In the genomic region with DNA sequence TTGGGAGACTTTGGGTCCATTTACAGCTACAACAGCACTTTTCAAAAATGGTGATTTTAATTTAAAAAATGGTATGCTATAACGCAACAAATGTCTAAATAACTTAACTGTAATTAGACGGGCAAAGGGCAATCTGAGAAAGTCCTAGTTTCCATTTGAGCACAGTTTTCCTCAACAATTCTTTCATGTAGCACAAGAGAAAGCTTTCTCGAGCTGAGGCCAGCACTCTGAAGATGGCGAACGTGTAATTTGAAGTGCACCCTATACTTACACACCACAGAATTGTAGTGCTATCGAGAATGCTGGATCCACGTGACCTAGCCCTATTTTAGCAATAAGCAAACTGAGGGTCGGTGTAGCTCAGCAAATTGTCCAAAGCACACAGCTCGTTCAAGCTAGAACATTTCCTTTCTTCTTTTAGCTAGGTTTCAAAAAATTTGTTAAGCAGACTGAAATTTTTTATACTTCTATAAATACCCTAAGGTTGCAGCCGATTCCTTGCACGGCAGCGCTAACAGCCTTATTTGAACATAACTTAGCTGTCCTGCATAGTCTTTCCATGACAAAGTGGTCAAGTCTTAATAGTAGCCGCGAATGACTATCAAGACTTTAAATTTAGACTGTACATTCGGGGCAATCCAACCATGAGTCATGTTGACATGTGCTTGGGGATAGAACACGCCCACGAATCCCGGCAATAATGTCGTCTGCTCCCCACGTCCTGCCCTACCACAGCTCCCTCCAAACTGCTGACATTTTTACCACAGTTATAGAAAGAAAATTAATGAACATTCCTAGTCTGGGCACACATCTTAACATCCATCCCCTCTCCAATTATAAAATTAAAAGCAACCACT, we compare ENCODE assay signal across 1 cellular context.
TF ChIP-seq lines count a peak whose summit lies in the region.

No MANE protein-coding gene starts in this region.

TF ChIP-seq in K562, 482 proteins besides CTCF, POLR2A, EP300 and RAD21 (continued from another document and continues in another):
- TF ChIP-seq, protein P1, sequence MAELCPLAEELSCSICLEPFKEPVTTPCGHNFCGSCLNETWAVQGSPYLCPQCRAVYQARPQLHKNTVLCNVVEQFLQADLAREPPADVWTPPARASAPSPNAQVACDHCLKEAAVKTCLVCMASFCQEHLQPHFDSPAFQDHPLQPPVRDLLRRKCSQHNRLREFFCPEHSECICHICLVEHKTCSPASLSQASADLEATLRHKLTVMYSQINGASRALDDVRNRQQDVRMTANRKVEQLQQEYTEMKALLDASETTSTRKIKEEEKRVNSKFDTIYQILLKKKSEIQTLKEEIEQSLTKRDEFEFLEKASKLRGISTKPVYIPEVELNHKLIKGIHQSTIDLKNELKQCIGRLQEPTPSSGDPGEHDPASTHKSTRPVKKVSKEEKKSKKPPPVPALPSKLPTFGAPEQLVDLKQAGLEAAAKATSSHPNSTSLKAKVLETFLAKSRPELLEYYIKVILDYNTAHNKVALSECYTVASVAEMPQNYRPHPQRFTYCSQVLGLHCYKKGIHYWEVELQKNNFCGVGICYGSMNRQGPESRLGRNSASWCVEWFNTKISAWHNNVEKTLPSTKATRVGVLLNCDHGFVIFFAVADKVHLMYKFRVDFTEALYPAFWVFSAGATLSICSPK (IDR thresholded peaks at IDR 0.05; ENCODE audit: borderline replicate concordance) = no peak
- TF ChIP-seq HCFC1 (IDR thresholded peaks at IDR 0.05; ENCODE audit: low read depth, low read length) (0 out of 2 replicates have a peak, but pooled peaks have one; percentile 15), ZNF263 (CRISPR knock-in tag; IDR thresholded peaks at IDR 0.05; ENCODE audit: borderline replicate concordance) (no peak), NFATC3 (IDR thresholded peaks at IDR 0.05) (0 out of 2 replicates have a peak, but pooled peaks have one; percentile 53), ZNF24 (IDR thresholded peaks at IDR 0.05) (0 out of 2 replicates have a peak, but pooled peaks have one; percentile 72), JUND (IDR thresholded peaks at IDR 0.05; ENCODE audit: borderline replicate concordance, low read depth, low read length) (peak; percentile 87), JUND (tag; IDR thresholded peaks at IDR 0.05; ENCODE audit: borderline replicate concordance, low read depth, low read length) (peak; percentile 75; the same call in 2 of the 3 replicates), ZNF77 (CRISPR knock-in tag; IDR thresholded peaks at IDR 0.05) (no peak), MEIS2 (IDR thresholded peaks at IDR 0.05; ENCODE audit: partially characterized antibody) (peak; percentile 38), ZFP1 (CRISPR knock-in tag; IDR thresholded peaks at IDR 0.05) (no peak), JUN (IDR thresholded peaks at IDR 0.05; ENCODE audit: borderline replicate concordance, low read depth, low read length) (peak; percentile 77; the same call in 1 of the 2 replicates), JUN (CRISPR knock-in tag; IDR thresholded peaks at IDR 0.05; ENCODE audit: borderline replicate concordance) (no peak), RBM39 (optimal IDR thresholded peaks at IDR 0.05; ENCODE audit: low read depth, low read length) (no peak), MYC (IDR thresholded peaks at IDR 0.05; ENCODE audit: low read depth, low read length) (peak; percentile 78), MYC (CRISPR knock-in tag; IDR thresholded peaks at IDR 0.05; ENCODE audit: borderline replicate concordance, low read depth) (no peak), ZNF75A (CRISPR knock-in tag; IDR thresholded peaks at IDR 0.05) (0 out of 2 replicates have a peak, but pooled peaks have one; percentile 16), TRIM24 (IDR thresholded peaks at IDR 0.05) (peak in 1 of 2 experiments; percentile 13; a peak in 1 of 4 replicates), CEBPG (CRISPR knock-in tag; IDR thresholded peaks at IDR 0.05) (no peak), CEBPG (tag; conservative IDR thresholded peaks at IDR 0.05 in 1 of 2, IDR thresholded peaks at IDR 0.05 in 1 of 2) (no peak), DIDO1 (tag; IDR thresholded peaks at IDR 0.05; ENCODE audit: low read depth) (no peak), ATF3 (IDR thresholded peaks at IDR 0.05) (peak; percentile 49; the same call in 1 of the 2 replicates), ATF3 (CRISPR knock-in tag; conservative IDR thresholded peaks at IDR 0.05) (no peak), ZNF707 (CRISPR knock-in tag; conservative IDR thresholded peaks at IDR 0.05) (no peak), POLR2H (tag; IDR thresholded peaks at IDR 0.05; ENCODE audit: low read depth) (peak; percentile 65; the same call in 1 of the 2 replicates), NFE2 (IDR thresholded peaks at IDR 0.05; ENCODE audit: low read depth) (peak; percentile 37; the same call in 1 of the 2 replicates), NR1H2 (CRISPR knock-in tag; IDR thresholded peaks at IDR 0.05) (no peak), HNRNPLL (IDR thresholded peaks at IDR 0.05; ENCODE audit: low read depth, low read length, poor library complexity, severe bottlenecking) (no peak), L3MBTL2 (IDR thresholded peaks at IDR 0.05) (peak; percentile 56), FOXA3 (CRISPR knock-in tag; conservative IDR thresholded peaks at IDR 0.05 in 1 of 2, IDR thresholded peaks at IDR 0.05 in 1 of 2) (no peak), NCOA2 (IDR thresholded peaks at IDR 0.05; ENCODE audit: partially characterized antibody in 2 of 2) (no peak), SAP30 (IDR thresholded peaks at IDR 0.05; ENCODE audit: borderline replicate concordance, insufficient read depth, low read depth, low read length, poor library complexity, severe bottlenecking) (no peak), ZNF408 (CRISPR knock-in tag; IDR thresholded peaks at IDR 0.05; ENCODE audit: low read depth) (no peak), ZBTB2 (IDR thresholded peaks at IDR 0.05) (no peak), PCBP1 (IDR thresholded peaks at IDR 0.05; ENCODE audit: low read depth, low read length, poor library complexity, severe bottlenecking) (no peak), EGR1 (conservative IDR thresholded peaks at IDR 0.05) (peak; percentile 66), DNMT1 (IDR thresholded peaks at IDR 0.05) (no peak)
- TF ChIP-seq, protein P2, sequence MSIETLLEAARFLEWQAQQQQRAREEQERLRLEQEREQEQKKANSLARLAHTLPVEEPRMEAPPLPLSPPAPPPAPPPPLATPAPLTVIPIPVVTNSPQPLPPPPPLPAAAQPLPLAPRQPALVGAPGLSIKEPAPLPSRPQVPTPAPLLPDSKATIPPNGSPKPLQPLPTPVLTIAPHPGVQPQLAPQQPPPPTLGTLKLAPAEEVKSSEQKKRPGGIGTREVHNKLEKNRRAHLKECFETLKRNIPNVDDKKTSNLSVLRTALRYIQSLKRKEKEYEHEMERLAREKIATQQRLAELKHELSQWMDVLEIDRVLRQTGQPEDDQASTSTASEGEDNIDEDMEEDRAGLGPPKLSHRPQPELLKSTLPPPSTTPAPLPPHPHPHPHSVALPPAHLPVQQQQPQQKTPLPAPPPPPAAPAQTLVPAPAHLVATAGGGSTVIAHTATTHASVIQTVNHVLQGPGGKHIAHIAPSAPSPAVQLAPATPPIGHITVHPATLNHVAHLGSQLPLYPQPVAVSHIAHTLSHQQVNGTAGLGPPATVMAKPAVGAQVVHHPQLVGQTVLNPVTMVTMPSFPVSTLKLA (conservative IDR thresholded peaks at IDR 0.05) = peak; percentile 50 to 76; a peak in 3 of 4 replicates
- TF ChIP-seq, protein P3, sequence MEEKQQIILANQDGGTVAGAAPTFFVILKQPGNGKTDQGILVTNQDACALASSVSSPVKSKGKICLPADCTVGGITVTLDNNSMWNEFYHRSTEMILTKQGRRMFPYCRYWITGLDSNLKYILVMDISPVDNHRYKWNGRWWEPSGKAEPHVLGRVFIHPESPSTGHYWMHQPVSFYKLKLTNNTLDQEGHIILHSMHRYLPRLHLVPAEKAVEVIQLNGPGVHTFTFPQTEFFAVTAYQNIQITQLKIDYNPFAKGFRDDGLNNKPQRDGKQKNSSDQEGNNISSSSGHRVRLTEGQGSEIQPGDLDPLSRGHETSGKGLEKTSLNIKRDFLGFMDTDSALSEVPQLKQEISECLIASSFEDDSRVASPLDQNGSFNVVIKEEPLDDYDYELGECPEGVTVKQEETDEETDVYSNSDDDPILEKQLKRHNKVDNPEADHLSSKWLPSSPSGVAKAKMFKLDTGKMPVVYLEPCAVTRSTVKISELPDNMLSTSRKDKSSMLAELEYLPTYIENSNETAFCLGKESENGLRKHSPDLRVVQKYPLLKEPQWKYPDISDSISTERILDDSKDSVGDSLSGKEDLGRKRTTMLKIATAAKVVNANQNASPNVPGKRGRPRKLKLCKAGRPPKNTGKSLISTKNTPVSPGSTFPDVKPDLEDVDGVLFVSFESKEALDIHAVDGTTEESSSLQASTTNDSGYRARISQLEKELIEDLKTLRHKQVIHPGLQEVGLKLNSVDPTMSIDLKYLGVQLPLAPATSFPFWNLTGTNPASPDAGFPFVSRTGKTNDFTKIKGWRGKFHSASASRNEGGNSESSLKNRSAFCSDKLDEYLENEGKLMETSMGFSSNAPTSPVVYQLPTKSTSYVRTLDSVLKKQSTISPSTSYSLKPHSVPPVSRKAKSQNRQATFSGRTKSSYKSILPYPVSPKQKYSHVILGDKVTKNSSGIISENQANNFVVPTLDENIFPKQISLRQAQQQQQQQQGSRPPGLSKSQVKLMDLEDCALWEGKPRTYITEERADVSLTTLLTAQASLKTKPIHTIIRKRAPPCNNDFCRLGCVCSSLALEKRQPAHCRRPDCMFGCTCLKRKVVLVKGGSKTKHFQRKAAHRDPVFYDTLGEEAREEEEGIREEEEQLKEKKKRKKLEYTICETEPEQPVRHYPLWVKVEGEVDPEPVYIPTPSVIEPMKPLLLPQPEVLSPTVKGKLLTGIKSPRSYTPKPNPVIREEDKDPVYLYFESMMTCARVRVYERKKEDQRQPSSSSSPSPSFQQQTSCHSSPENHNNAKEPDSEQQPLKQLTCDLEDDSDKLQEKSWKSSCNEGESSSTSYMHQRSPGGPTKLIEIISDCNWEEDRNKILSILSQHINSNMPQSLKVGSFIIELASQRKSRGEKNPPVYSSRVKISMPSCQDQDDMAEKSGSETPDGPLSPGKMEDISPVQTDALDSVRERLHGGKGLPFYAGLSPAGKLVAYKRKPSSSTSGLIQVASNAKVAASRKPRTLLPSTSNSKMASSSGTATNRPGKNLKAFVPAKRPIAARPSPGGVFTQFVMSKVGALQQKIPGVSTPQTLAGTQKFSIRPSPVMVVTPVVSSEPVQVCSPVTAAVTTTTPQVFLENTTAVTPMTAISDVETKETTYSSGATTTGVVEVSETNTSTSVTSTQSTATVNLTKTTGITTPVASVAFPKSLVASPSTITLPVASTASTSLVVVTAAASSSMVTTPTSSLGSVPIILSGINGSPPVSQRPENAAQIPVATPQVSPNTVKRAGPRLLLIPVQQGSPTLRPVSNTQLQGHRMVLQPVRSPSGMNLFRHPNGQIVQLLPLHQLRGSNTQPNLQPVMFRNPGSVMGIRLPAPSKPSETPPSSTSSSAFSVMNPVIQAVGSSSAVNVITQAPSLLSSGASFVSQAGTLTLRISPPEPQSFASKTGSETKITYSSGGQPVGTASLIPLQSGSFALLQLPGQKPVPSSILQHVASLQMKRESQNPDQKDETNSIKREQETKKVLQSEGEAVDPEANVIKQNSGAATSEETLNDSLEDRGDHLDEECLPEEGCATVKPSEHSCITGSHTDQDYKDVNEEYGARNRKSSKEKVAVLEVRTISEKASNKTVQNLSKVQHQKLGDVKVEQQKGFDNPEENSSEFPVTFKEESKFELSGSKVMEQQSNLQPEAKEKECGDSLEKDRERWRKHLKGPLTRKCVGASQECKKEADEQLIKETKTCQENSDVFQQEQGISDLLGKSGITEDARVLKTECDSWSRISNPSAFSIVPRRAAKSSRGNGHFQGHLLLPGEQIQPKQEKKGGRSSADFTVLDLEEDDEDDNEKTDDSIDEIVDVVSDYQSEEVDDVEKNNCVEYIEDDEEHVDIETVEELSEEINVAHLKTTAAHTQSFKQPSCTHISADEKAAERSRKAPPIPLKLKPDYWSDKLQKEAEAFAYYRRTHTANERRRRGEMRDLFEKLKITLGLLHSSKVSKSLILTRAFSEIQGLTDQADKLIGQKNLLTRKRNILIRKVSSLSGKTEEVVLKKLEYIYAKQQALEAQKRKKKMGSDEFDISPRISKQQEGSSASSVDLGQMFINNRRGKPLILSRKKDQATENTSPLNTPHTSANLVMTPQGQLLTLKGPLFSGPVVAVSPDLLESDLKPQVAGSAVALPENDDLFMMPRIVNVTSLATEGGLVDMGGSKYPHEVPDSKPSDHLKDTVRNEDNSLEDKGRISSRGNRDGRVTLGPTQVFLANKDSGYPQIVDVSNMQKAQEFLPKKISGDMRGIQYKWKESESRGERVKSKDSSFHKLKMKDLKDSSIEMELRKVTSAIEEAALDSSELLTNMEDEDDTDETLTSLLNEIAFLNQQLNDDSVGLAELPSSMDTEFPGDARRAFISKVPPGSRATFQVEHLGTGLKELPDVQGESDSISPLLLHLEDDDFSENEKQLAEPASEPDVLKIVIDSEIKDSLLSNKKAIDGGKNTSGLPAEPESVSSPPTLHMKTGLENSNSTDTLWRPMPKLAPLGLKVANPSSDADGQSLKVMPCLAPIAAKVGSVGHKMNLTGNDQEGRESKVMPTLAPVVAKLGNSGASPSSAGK (IDR thresholded peaks at IDR 0.05) = peak; percentile 43; the same call in 1 of the 2 replicates
- TF ChIP-seq, protein P4, sequence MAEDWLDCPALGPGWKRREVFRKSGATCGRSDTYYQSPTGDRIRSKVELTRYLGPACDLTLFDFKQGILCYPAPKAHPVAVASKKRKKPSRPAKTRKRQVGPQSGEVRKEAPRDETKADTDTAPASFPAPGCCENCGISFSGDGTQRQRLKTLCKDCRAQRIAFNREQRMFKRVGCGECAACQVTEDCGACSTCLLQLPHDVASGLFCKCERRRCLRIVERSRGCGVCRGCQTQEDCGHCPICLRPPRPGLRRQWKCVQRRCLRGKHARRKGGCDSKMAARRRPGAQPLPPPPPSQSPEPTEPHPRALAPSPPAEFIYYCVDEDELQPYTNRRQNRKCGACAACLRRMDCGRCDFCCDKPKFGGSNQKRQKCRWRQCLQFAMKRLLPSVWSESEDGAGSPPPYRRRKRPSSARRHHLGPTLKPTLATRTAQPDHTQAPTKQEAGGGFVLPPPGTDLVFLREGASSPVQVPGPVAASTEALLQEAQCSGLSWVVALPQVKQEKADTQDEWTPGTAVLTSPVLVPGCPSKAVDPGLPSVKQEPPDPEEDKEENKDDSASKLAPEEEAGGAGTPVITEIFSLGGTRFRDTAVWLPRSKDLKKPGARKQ (CRISPR knock-in tag; IDR thresholded peaks at IDR 0.05) = 0 out of 2 replicates have a peak, but pooled peaks have one; percentile 52
